1 cellular context compared by ENCODE assay signal in the genomic region with DNA sequence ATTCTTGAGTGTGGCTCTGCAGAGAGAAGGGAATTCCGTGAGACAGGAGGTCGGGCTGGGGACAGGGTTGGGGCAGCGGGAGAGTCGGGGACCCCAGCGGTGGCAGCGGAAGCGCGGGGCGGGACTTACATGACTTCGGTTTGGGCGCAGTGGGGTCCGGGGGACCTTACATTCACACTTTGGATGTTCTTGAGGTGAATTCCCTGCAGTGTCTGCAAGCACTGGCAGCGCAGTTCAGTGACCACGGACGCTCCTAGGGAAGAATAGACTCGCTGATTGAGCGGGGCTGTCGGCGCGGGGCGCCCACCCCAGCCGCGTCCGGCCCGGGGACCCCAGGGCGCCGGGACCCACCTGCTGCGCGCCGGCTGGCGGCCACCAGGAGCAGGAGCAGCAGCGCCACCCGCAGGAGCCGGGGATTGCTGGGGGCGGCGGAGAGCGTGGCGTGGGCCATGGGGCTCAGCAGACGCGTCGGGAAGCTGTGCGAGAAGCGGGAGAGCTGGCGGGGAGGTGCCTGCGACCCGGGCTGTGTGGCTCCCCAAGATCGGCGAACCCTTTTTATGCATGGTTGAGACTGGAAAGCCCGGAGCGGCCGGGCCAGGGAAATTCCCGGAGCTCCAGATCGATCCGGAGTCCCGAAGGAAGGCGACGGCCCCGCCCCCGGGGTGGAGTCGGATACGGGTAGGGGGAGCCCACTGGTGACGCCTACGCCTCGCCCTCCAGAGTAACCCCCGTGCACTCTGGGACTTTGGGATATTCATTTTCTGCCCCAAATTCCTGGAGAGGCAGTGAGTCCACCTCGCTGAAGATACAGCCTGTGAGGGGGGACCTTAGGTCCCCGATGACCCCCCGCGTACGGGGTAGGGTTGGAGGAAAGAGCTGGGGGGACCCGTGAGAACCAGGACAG.
TF ChIP-seq lines count a peak whose summit lies in the region.

A gene (minus strand): TSS at position 529 of the 904 bp plus-strand sequence. CDS start 78 bp downstream, at position 451.

TF ChIP-seq in IMR-90, 13 proteins besides CTCF, POLR2A, EP300 and RAD21:
- no peak for TF ChIP-seq RFX5 (IDR thresholded peaks at IDR 0.05; ENCODE audit: low read depth, low read length)
- TF ChIP-seq MXI1 (IDR thresholded peaks at IDR 0.05; ENCODE audit: borderline replicate concordance, low read depth, low read length), result no peak
- no peak for TF ChIP-seq NFE2L2 (IDR thresholded peaks at IDR 0.05; ENCODE audit: low read depth, low read length)
- TF ChIP-seq, protein P1, sequence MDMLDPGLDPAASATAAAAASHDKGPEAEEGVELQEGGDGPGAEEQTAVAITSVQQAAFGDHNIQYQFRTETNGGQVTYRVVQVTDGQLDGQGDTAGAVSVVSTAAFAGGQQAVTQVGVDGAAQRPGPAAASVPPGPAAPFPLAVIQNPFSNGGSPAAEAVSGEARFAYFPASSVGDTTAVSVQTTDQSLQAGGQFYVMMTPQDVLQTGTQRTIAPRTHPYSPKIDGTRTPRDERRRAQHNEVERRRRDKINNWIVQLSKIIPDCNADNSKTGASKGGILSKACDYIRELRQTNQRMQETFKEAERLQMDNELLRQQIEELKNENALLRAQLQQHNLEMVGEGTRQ (IDR thresholded peaks at IDR 0.05; ENCODE audit: low read depth, low read length), result no peak
